ENCODE assay signal across 28 cellular contexts in genomic region chr4:89537281-89537680, GRCh38.
"Had no signal": no experiment of that assay in that cellular context is flagged by ENCODE, and none has a peak within 500 bp of the region (broad histone marks: within the 10 kb centered on the region; RNA-seq: fewer than 3 reads in every experiment).

No MANE protein-coding gene starts in this region.

- H3K4me3 Mint-ChIP-seq: stimulated activated effector memory CD8-positive, alpha-beta T cell treated with anti-CD3 and anti-CD28 coated beads, Interleukin-12 subunit alpha, Interleukin-12 subunit beta, amount 100 ng/mL, for 72 hours; stimulated activated memory B cell treated with anti-CD40 and anti-IgM and Interleukin-4, amounts not matched to agents 10 μg/mL and 1 μg/mL and 100 μg/mL, for 72 hours; stimulated activated naive B cell treated with anti-CD40 and anti-IgM and Interleukin-4, amounts not matched to agents 10 μg/mL and 1 μg/mL and 100 μg/mL, for 72 hours; stimulated activated naive CD8-positive, alpha-beta T cell treated with anti-CD3 and anti-CD28 coated beads, Interleukin-15, amount 100 ng/mL, for 72 hours; stimulated activated naive CD8-positive, alpha-beta T cell treated with anti-CD3 and anti-CD28 coated beads, Interleukin-15, Interleukin-2, amounts not matched to agents 100 ng/mL and 50 ng/mL, for 24 hours; type B pancreatic cell had no signal

- H3K36me3 ChIP-seq: stomach, thoracic aorta, thyroid gland, tibial artery, tibial nerve, transverse colon, upper lobe of left lung, upper lobe of right lung, uterus, vagina had no signal

- DNase-seq: stimulated activated CD4-positive, alpha-beta T cell treated with anti-CD3 and anti-CD28 coated beads, Interleukin-2, amount 100 ng/mL, for 48 hours; stimulated activated CD4-positive, alpha-beta T cell treated with anti-CD3 and anti-CD28 coated beads, Interleukin-4, amount 100 ng/mL, for 1 hour; stimulated activated CD4-positive, alpha-beta T cell treated with anti-CD3 and anti-CD28 coated beads, Interleukin-4, amount 100 ng/mL, for 24 hours; stimulated activated CD4-positive, alpha-beta T cell treated with anti-CD3 and anti-CD28 coated beads, Interleukin-4, amount 100 ng/mL, for 4 hours; stimulated activated CD8-positive, alpha-beta memory T cell treated with anti-CD3 and anti-CD28 coated beads, Interleukin-4, amount 100 ng/mL, for 48 hours; stimulated activated naive B cell treated with anti-CD40 and anti-IgM and Interleukin-4, amounts not matched to agents 10 μg/mL and 1 μg/mL and 100 μg/mL, for 72 hours; stimulated activated naive CD4-positive, alpha-beta T cell; stimulated activated naive CD4-positive, alpha-beta T cell treated with Interleukin-2 at 50 U/mL for 16 hours; stimulated activated naive CD8-positive, alpha-beta T cell treated with anti-CD3 and anti-CD28 coated beads, Interleukin-15, amount 100 ng/mL, for 72 hours; stimulated activated naive CD8-positive, alpha-beta T cell treated with anti-CD3 and anti-CD28 coated beads, Interleukin-15, Interleukin-2, amounts not matched to agents 100 U/mL and 50 U/mL, for 24 hours; stomach; substantia nigra; testis; thyroid gland; tibial artery; transverse colon; trophoblast cell; upper lobe of left lung; upper lobe of right lung; uterus had no signal

- H3K27ac ChIP-seq: stomach, testis, thoracic aorta, thyroid gland, tibial artery, tibial nerve, transverse colon, upper lobe of left lung, upper lobe of right lung, vagina had no signal

- FAIRE-seq: urothelium cell line had no signal

- ATAC-seq: stimulated activated memory B cell treated with anti-CD40 and anti-IgM and Interleukin-4, amounts not matched to agents 10 μg/mL and 1 μg/mL and 100 μg/mL, for 72 hours; stimulated activated naive B cell treated with anti-CD40 and anti-IgM and Interleukin-4, amounts not matched to agents 10 μg/mL and 1 μg/mL and 100 μg/mL, for 72 hours; stimulated activated naive CD8-positive, alpha-beta T cell treated with anti-CD3 and anti-CD28 coated beads, Interleukin-15, amount 100 ng/mL, for 72 hours; stimulated activated naive CD8-positive, alpha-beta T cell treated with anti-CD3 and anti-CD28 coated beads, Interleukin-15, Interleukin-2, amounts not matched to agents 100 U/mL and 50 U/mL, for 24 hours; upper lobe of right lung had no signal

- H3K36me3 Mint-ChIP-seq: stimulated activated effector memory CD8-positive, alpha-beta T cell treated with anti-CD3 and anti-CD28 coated beads, Interleukin-12 subunit alpha, Interleukin-12 subunit beta, amount 100 ng/mL, for 72 hours; stimulated activated memory B cell treated with anti-CD40 and anti-IgM and Interleukin-4, amounts not matched to agents 10 μg/mL and 1 μg/mL and 100 μg/mL, for 72 hours; stimulated activated naive B cell treated with anti-CD40 and anti-IgM and Interleukin-4, amounts not matched to agents 10 μg/mL and 1 μg/mL and 100 μg/mL, for 72 hours; type B pancreatic cell had no signal

- H3K9me3 ChIP-seq: stomach, testis, thoracic aorta, thyroid gland, tibial artery, tibial nerve, transverse colon, upper lobe of left lung, upper lobe of right lung, uterus, vagina had no signal

- H3K4me1 Mint-ChIP-seq: stimulated activated effector memory CD8-positive, alpha-beta T cell treated with anti-CD3 and anti-CD28 coated beads, Interleukin-12 subunit alpha, Interleukin-12 subunit beta, amount 100 ng/mL, for 72 hours; stimulated activated memory B cell treated with anti-CD40 and anti-IgM and Interleukin-4, amounts not matched to agents 10 μg/mL and 1 μg/mL and 100 μg/mL, for 72 hours had no signal

- H3K27me3 Mint-ChIP-seq: type B pancreatic cell had no signal

- H3K4me3 ChIP-seq: stomach, testis, thoracic aorta, thyroid gland, tibial artery, tibial nerve, transverse colon, upper lobe of left lung, upper lobe of right lung, uterus, vagina had no signal

- H3K4me1 ChIP-seq: testis, thyroid gland, tibial artery, tibial nerve, transverse colon, upper lobe of left lung had no signal

- H3K9me3 Mint-ChIP-seq: stimulated activated effector memory CD8-positive, alpha-beta T cell treated with anti-CD3 and anti-CD28 coated beads, Interleukin-12 subunit alpha, Interleukin-12 subunit beta, amount 100 ng/mL, for 72 hours; type B pancreatic cell had no signal

- H3K27me3 ChIP-seq: stomach, testis, thyroid gland, tibial artery, tibial nerve, transverse colon, upper lobe of left lung, upper lobe of right lung, uterus, vagina had no signal

- H3K27ac Mint-ChIP-seq: stimulated activated effector memory CD8-positive, alpha-beta T cell treated with anti-CD3 and anti-CD28 coated beads, Interleukin-12 subunit alpha, Interleukin-12 subunit beta, amount 100 ng/mL, for 72 hours; stimulated activated memory B cell treated with anti-CD40 and anti-IgM and Interleukin-4, amounts not matched to agents 10 μg/mL and 1 μg/mL and 100 μg/mL, for 72 hours; stimulated activated naive B cell treated with anti-CD40 and anti-IgM and Interleukin-4, amounts not matched to agents 10 μg/mL and 1 μg/mL and 100 μg/mL, for 72 hours; stimulated activated naive CD8-positive, alpha-beta T cell treated with anti-CD3 and anti-CD28 coated beads, Interleukin-15, amount 100 ng/mL, for 72 hours; stimulated activated naive CD8-positive, alpha-beta T cell treated with anti-CD3 and anti-CD28 coated beads, Interleukin-15, Interleukin-2, amounts not matched to agents 100 ng/mL and 50 ng/mL, for 24 hours; type B pancreatic cell had no signal
